1 cellular context compared by ENCODE assay signal in the genomic region with DNA sequence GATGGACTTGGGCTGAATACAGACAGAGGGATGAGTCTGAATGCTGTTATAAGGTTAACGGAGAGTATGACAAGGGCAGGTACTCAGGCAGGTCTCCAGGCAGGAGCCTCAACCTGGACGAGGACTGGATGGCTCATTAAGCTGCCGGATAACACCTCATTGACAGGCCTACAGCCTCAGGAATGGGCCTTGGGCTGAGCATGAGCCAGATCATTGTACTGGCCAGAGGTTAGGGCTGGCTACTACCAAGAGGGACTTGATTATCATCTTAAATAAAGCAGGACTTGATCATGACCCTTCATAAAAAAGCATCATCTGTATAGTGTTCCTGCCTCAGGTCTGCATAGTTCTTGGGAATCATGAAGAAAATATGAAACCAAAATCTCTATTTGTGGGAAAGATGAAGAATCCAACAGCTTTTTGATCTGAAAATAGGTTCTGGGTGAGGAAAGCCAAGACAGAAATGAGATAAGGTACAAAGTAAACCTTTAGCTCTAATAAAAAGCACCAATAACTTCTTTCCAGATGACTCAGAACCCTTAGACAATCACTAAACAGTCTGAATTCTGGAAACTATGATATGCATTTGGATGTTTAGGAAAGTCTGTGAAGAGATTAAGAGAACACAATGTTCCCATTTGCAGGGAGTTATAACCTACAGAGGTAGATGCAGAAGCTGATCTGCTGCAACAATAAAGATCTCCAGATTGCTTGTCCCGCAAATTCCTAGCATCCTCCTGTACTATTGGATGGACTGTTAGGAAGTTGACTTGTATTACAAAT.
TF ChIP-seq lines count a peak whose summit lies in the region.

No MANE protein-coding gene starts in this region.

TF ChIP-seq in WTC11, 78 proteins besides CTCF, POLR2A, EP300 and RAD21 (continued from another document):
- TF ChIP-seq, protein P1, sequence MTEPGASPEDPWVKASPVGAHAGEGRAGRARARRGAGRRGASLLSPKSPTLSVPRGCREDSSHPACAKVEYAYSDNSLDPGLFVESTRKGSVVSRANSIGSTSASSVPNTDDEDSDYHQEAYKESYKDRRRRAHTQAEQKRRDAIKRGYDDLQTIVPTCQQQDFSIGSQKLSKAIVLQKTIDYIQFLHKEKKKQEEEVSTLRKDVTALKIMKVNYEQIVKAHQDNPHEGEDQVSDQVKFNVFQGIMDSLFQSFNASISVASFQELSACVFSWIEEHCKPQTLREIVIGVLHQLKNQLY (CRISPR knock-in tag; IDR thresholded peaks at IDR 0.05), result no peak
- TF ChIP-seq TCF7 (CRISPR knock-in tag; IDR thresholded peaks at IDR 0.05; ENCODE audit: low read depth) (no peak), RORB (CRISPR knock-in tag; IDR thresholded peaks at IDR 0.05) (no peak), NFYB (CRISPR knock-in tag; conservative IDR thresholded peaks at IDR 0.05; ENCODE audit: low read depth) (no peak)
